34 cellular contexts compared by ENCODE assay signal in the genomic region with DNA sequence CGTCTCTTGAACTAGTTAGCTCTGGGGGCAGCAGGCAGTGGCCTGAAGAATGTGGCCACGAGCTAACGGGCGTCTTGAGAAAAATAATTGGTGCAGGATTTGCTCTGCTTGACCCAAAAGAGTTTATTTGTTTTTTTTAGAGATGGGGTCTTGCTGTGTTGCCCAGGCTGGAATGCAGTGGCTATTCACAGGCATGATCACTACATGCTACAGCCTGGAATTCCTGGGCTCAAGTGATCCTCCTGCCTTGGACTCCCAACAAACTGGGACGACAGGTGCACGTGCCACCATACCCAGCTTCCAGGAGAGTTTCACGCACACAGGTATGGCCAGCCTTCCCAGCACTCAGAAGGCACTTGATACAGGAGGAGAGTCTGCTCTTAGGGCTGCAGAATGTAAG.
"Had no signal": no experiment of that assay in that cellular context is flagged by ENCODE, and none has a peak within 500 bp of the region (broad histone marks: within the 10 kb centered on the region; RNA-seq: fewer than 3 reads in every experiment).

No MANE protein-coding gene starts in this region.

- ATAC-seq: activated CD8-positive, alpha-beta memory T cell treated with anti-CD3 and anti-CD28 coated beads, Interleukin-2, amount 10 ng/mL, durations not matched to agents 7 days and 5 days; activated CD8-positive, alpha-beta T cell treated with anti-CD3 and anti-CD28 coated beads, Interleukin-2, amount 10 ng/mL, durations not matched to agents 7 days and 5 days; activated naive CD8-positive, alpha-beta T cell treated with anti-CD3 and anti-CD28 coated beads, Interleukin-2, amount 50 U/mL, for 24 hours had no signal

- H3K4me3 ChIP-seq: ascending aorta, cardiac muscle cell had no signal

- H3K4me1 ChIP-seq: ascending aorta had no signal

- H3K27me3 Mint-ChIP-seq: activated B cell treated with CpG ODN at 0.5 μM for 24 hours; activated CD4-positive, alpha-beta memory T cell treated with anti-CD3 and anti-CD28 coated beads, Interleukin-2, amount 10 ng/mL, durations not matched to agents 7 days and 5 days; activated CD4-positive, alpha-beta T cell treated with anti-CD3 and anti-CD28 coated beads, Interleukin-2, amount 10 ng/mL, durations not matched to agents 7 days and 5 days; activated CD8-positive, alpha-beta memory T cell treated with anti-CD3 and anti-CD28 coated beads, Interleukin-2, amount 10 ng/mL, durations not matched to agents 7 days and 5 days; activated naive CD4-positive, alpha-beta T cell treated with anti-CD3 and anti-CD28 coated beads, Interleukin-2, amount 10 ng/mL, durations not matched to agents 7 days and 5 days; activated naive CD4-positive, alpha-beta T cell treated with anti-CD3 and anti-CD28 coated beads, Interleukin-2, amount 50 U/mL, for 24 hours; activated naive CD8-positive, alpha-beta T cell; activated naive CD8-positive, alpha-beta T cell treated with anti-CD3 and anti-CD28 coated beads, Interleukin-2, amount 10 ng/mL, durations not matched to agents 7 days and 5 days; activated naive CD8-positive, alpha-beta T cell treated with anti-CD3 and anti-CD28 coated beads, Interleukin-2, amount 50 U/mL, for 24 hours; activated T-cell treated with anti-CD3 and anti-CD28 coated beads, Interleukin-2, amount 50 U/mL, for 24 hours; brain; central memory CD8-positive, alpha-beta T cell had no signal

- H3K9me3 Mint-ChIP-seq: activated B cell treated with CpG ODN at 0.5 μM for 24 hours; activated CD4-positive, alpha-beta memory T cell treated with anti-CD3 and anti-CD28 coated beads, Interleukin-2, amount 10 ng/mL, durations not matched to agents 7 days and 5 days; activated CD4-positive, alpha-beta T cell treated with anti-CD3 and anti-CD28 coated beads, Interleukin-2, amount 10 ng/mL, durations not matched to agents 7 days and 5 days; activated naive CD4-positive, alpha-beta T cell treated with anti-CD3 and anti-CD28 coated beads, Interleukin-2, amount 10 ng/mL, durations not matched to agents 7 days and 5 days; activated naive CD4-positive, alpha-beta T cell treated with anti-CD3 and anti-CD28 coated beads, Interleukin-2, amount 50 U/mL, for 24 hours; activated naive CD8-positive, alpha-beta T cell treated with anti-CD3 and anti-CD28 coated beads, Interleukin-2, amount 10 ng/mL, durations not matched to agents 7 days and 5 days; activated naive CD8-positive, alpha-beta T cell treated with anti-CD3 and anti-CD28 coated beads, Interleukin-2, amount 50 U/mL, for 24 hours; activated T-cell treated with anti-CD3 and anti-CD28 coated beads, Interleukin-2, amount 50 U/mL, for 24 hours; activated T-helper 2 cell treated with anti-CD3 and anti-CD28 coated beads, Interferon-gamma antibody, Interleukin-2, Interleukin-4, amounts not matched to agents 10 μg/mL and 5 μg/mL and 100 μg/mL, durations not matched to agents 14 hours and 24 hours and 36 hours; brain; central memory CD8-positive, alpha-beta T cell; T-helper 2 cell treated with Interferon-gamma antibody and Interleukin-4, amounts not matched to agents 5 μg/mL and 100 μg/mL, for 36 hours had no signal

- FAIRE-seq: TTC549 had no signal

- H3K9me3 ChIP-seq: ascending aorta had no signal

- H3K27ac ChIP-seq: ascending aorta, cardiac muscle cell, VCaP had no signal

- H3K27me3 ChIP-seq: ascending aorta, cardiac muscle cell had no signal

- H3K27ac Mint-ChIP-seq: activated B cell treated with CpG ODN at 0.5 μM for 24 hours; activated CD4-positive, alpha-beta memory T cell treated with anti-CD3 and anti-CD28 coated beads, Interleukin-2, amount 10 ng/mL, durations not matched to agents 7 days and 5 days; activated CD4-positive, alpha-beta T cell treated with anti-CD3 and anti-CD28 coated beads, Interleukin-2, amount 10 ng/mL, durations not matched to agents 7 days and 5 days; activated CD8-positive, alpha-beta memory T cell treated with anti-CD3 and anti-CD28 coated beads, Interleukin-2, amount 10 ng/mL, durations not matched to agents 7 days and 5 days; activated CD8-positive, alpha-beta T cell treated with anti-CD3 and anti-CD28 coated beads, Interleukin-2, amount 10 ng/mL, durations not matched to agents 7 days and 5 days; activated naive CD4-positive, alpha-beta T cell treated with anti-CD3 and anti-CD28 coated beads, Interleukin-2, amount 10 ng/mL, durations not matched to agents 7 days and 5 days; activated naive CD8-positive, alpha-beta T cell; activated naive CD8-positive, alpha-beta T cell treated with anti-CD3 and anti-CD28 coated beads, Interleukin-2, amount 10 ng/mL, durations not matched to agents 7 days and 5 days; activated naive CD8-positive, alpha-beta T cell treated with anti-CD3 and anti-CD28 coated beads, Interleukin-2, amount 50 U/mL, for 24 hours; activated T-cell treated with anti-CD3 and anti-CD28 coated beads, Interleukin-2, amount 50 U/mL, for 24 hours; activated T-helper 2 cell treated with anti-CD3 and anti-CD28 coated beads, Interferon-gamma antibody, Interleukin-2, Interleukin-4, amounts not matched to agents 10 μg/mL and 5 μg/mL and 100 μg/mL, durations not matched to agents 14 hours and 24 hours and 36 hours; T-helper 2 cell treated with Interferon-gamma antibody and Interleukin-4, amounts not matched to agents 5 μg/mL and 100 μg/mL, for 36 hours had no signal

- H3K4me1 Mint-ChIP-seq: activated B cell treated with CpG ODN at 0.5 μM for 24 hours had no signal

- H3K4me3 Mint-ChIP-seq: activated B cell treated with CpG ODN at 0.5 μM for 24 hours; activated CD4-positive, alpha-beta memory T cell treated with anti-CD3 and anti-CD28 coated beads, Interleukin-2, amount 10 ng/mL, durations not matched to agents 7 days and 5 days; activated CD4-positive, alpha-beta T cell treated with anti-CD3 and anti-CD28 coated beads, Interleukin-2, amount 10 ng/mL, durations not matched to agents 7 days and 5 days; activated CD8-positive, alpha-beta memory T cell treated with anti-CD3 and anti-CD28 coated beads, Interleukin-2, amount 10 ng/mL, durations not matched to agents 7 days and 5 days; activated CD8-positive, alpha-beta T cell treated with anti-CD3 and anti-CD28 coated beads, Interleukin-2, amount 10 ng/mL, durations not matched to agents 7 days and 5 days; activated naive CD4-positive, alpha-beta T cell treated with anti-CD3 and anti-CD28 coated beads, Interleukin-2, amount 10 ng/mL, durations not matched to agents 7 days and 5 days; activated naive CD4-positive, alpha-beta T cell treated with anti-CD3 and anti-CD28 coated beads, Interleukin-2, amount 50 U/mL, for 24 hours; activated naive CD8-positive, alpha-beta T cell; activated naive CD8-positive, alpha-beta T cell treated with anti-CD3 and anti-CD28 coated beads, Interleukin-2, amount 10 ng/mL, durations not matched to agents 7 days and 5 days; activated naive CD8-positive, alpha-beta T cell treated with anti-CD3 and anti-CD28 coated beads, Interleukin-2, amount 50 U/mL, for 24 hours; activated T-cell treated with anti-CD3 and anti-CD28 coated beads, Interleukin-2, amount 50 U/mL, for 24 hours; brain; central memory CD8-positive, alpha-beta T cell; T-helper 2 cell treated with Interferon-gamma antibody and Interleukin-4, amounts not matched to agents 5 μg/mL and 100 μg/mL, for 36 hours had no signal

- DNase-seq: activated B cell treated with CpG ODN at 0.5 μM for 24 hours; activated CD4-positive, alpha-beta memory T cell treated with anti-CD3 and anti-CD28 coated beads, Interleukin-2, amount 10 ng/mL, durations not matched to agents 7 days and 5 days; activated CD4-positive, alpha-beta T cell treated with anti-CD3 and anti-CD28 coated beads for 48 hours; activated CD4-positive, alpha-beta T cell treated with anti-CD3 and anti-CD28 coated beads, Interleukin-2, amount 10 ng/mL, durations not matched to agents 7 days and 5 days; activated CD4-positive, alpha-beta T cell treated with anti-CD3 and anti-CD28 coated beads, Interleukin-2, amount 50 U/mL, for 48 hours; activated CD4-positive, CD25-positive, alpha-beta regulatory T cell treated with anti-CD3 and anti-CD28 coated beads, Interleukin-2, amount 50 U/mL, for 72 hours; activated CD8-positive, alpha-beta memory T cell treated with anti-CD3 and anti-CD28 coated beads for 24 hours; activated CD8-positive, alpha-beta memory T cell treated with anti-CD3 and anti-CD28 coated beads, Interleukin-2, amount 10 ng/mL, durations not matched to agents 7 days and 5 days; activated CD8-positive, alpha-beta memory T cell treated with anti-CD3 and anti-CD28 coated beads, Interleukin-2, amount 50 U/mL, for 48 hours; activated CD8-positive, alpha-beta T cell treated with anti-CD3 and anti-CD28 coated beads, Interleukin-2, amount 10 ng/mL, durations not matched to agents 7 days and 5 days; activated effector memory CD4-positive, alpha-beta T cell treated with Interleukin-2 at 50 U/mL for 16 hours; activated gamma-delta T cell; activated naive CD4-positive, alpha-beta T cell treated with anti-CD3 and anti-CD28 coated beads, Interleukin-2, amount 10 ng/mL, durations not matched to agents 7 days and 5 days; activated naive CD4-positive, alpha-beta T cell treated with Interleukin-2 at 50 U/mL for 16 hours; activated naive CD8-positive, alpha-beta T cell treated with anti-CD3 and anti-CD28 coated beads, Interleukin-2, amount 10 ng/mL, durations not matched to agents 7 days and 5 days; activated naive CD8-positive, alpha-beta T cell treated with anti-CD3 and anti-CD28 coated beads, Interleukin-2, amount 50 U/mL, for 24 hours; activated T-cell treated with anti-CD3 and anti-CD28 coated beads, Interleukin-2, amount 50 U/mL, for 24 hours; activated T-cell treated with anti-CD3 and anti-CD28 coated beads, Interleukin-2, amount 50 U/mL, for 48 hours; amygdala; anterior cingulate cortex; caudate nucleus; cerebellar nuclear complex; T-helper 2 cell; T-helper 9 cell had no signal

- H3K36me3 ChIP-seq: cardiac muscle cell had no signal
